8 cellular contexts compared by ENCODE assay signal in the genomic region with DNA sequence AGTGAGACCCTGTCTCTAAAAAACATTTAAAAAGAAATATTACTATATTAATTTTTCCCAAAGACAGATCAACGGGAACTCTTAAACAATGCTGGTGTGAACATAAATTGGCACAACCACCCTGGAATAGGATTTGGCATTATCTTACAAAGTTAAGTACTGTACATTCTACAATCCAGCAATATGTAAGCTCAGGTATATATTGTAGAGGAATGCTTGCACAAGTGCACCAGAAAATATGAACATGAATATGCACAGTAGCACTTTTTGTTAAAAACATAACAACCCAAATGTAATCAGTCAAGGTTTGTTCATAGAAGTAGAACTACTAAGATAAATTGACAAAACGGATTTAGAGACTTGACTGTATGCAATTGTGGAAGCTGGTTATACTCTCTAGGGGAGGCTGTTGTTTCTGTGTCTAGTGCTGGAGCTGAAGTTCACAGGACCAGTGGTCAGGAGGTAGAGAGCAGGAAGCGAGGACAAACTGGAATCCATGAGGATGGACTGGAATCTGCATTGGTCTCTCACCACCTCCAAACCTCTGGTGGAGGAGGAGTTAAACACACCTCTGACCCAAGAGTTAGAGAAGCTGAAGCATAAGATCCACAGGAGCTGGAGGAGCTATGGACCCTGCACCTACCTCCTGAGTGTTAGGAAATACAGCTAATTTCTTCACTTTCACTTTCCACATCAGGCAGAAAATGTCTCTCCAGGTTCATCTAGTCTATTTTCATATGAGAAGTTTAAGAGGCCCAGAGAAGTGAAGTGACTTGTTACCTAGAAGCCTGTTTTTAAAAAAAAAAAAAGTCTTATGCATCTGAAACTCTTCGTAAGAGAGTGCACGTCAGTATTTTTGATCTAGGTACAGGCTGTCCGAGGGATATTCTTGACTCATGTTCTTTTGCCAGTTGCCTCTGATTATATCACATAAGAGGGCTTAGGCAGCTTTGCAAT. TPM values are rescaled to one million over a fixed set of nuclear protein-coding genes. Genes with fewer than 3 reads are reported as not detected.
DNase-seq lines count a peak whose midpoint lies in the region; ATAC-seq, FAIRE-seq and TF ChIP-seq lines count a peak whose summit lies in the region.

No MANE protein-coding gene starts in this region.

- H3K27me3 ChIP-seq in Karpas-422 (ENCODE audit: low read length) (no peaks in the 10 kb centered on the region), duodenal mucosa (ENCODE audit: control insufficient read depth in 1 of 2, insufficient read depth in 2 of 2, low read length in 2 of 2) (no peaks in the 10 kb centered on the region), pancreas (no peaks in the 10 kb centered on the region)

- FAIRE-seq in GM19239 (lab: Jason Lieb, UNC), result peak; percentile 98
- FAIRE-seq in pancreas (lab: Jason Lieb, UNC), result no peak

- 37 to 41% methylated on average over 6 of the region's 6 CpGs for WGBS in pancreas, 2 donors

- peak overlapping the region; percentile 59 for H3K9ac ChIP-seq in Karpas-422 (ENCODE audit: low read length)
- H3K9ac ChIP-seq in duodenal mucosa (ENCODE audit: low read depth in 1 of 2, low read length in 2 of 2), result peak overlapping the region; percentile 22 to 65

- H3K27ac ChIP-seq in Karpas-422 (ENCODE audit: low read length), result peak overlapping the region; percentile 60
- no peak overlapping the region for H3K27ac ChIP-seq in duodenal mucosa (ENCODE audit: low read depth, low read length)
- H3K27ac ChIP-seq in pancreas, result peak overlapping the region in 1 of 4 donors; percentile 31

- no peaks in the 10 kb centered on the region for H3K9me2 ChIP-seq in Karpas-422 (replicated peaks; ENCODE audit: insufficient read depth, low read length)

- H4K20me1 ChIP-seq in Karpas-422 (ENCODE audit: insufficient read depth, low read depth, low read length), result no peaks in the 10 kb centered on the region

- peak overlapping the region; percentile 50 for H3K4me3 ChIP-seq in Karpas-422 (ENCODE audit: low read length)
- peak overlapping the region; percentile 70 to 80 for H3K4me3 ChIP-seq in duodenal mucosa (ENCODE audit: low read depth in 1 of 2, low read length in 2 of 2)
- H3K4me3 ChIP-seq in pancreas, result peak overlapping the region in 2 of 4 donors; percentile 19 to 34

- no peak for TF ChIP-seq CTCF in pancreas (IDR thresholded peaks at IDR 0.05)

- H2AFZ ChIP-seq in Karpas-422 (ENCODE audit: low read length), result no peak overlapping the region

- H3K9me3 ChIP-seq in Karpas-422 (ENCODE audit: low read length) (no peaks in the 10 kb centered on the region), duodenal mucosa (ENCODE audit: control insufficient read depth in 1 of 2, low read length in 2 of 2) (no peaks in the 10 kb centered on the region), pancreas (no peaks in the 10 kb centered on the region)

- peaks cover 94% of the 10 kb centered on the region for H3K79me2 ChIP-seq in Karpas-422 (ENCODE audit: low read length)

- intact Hi-C loops in pancreas (cut with DNase I), result no loop called here

- peaks cover 47% of the 10 kb centered on the region for H3K4me1 ChIP-seq in Karpas-422 (ENCODE audit: low read length)
- H3K4me1 ChIP-seq in duodenal mucosa (ENCODE audit: control insufficient read depth in 1 of 2, insufficient read depth in 2 of 2, low read length in 2 of 2), result peaks cover 0 to 6% of the 10 kb centered on the region in 2 donors
- H3K4me1 ChIP-seq in pancreas, result no peaks in the 10 kb centered on the region

- in situ Hi-C loops in ACHN (cut with HindIII; ENCODE audit: low pct_ligation_motif_present, low pct_unique_long_range_greater_than_20kb, low sequenced_read_pairs), result no loop called here

- peak overlapping the region; percentile 66 for H3K4me2 ChIP-seq in Karpas-422 (ENCODE audit: low read depth, low read length, poor library complexity, severe bottlenecking)

- ATAC-seq in pancreas (peak; percentile 61 to 92 (median 82)), HG03521 (IDR thresholded peaks at IDR 0.05; ENCODE audit: unreplicated experiment) (no peak), HG02840 (IDR thresholded peaks at IDR 0.05; ENCODE audit: low FRiP score, unreplicated experiment) (no peak)

- DNase-seq in ACHN, result peak; percentile 48
- no peak for DNase-seq in GM19239 (ENCODE audit: insufficient read length, low spot score)
- no peak for DNase-seq in Karpas-422
- DNase-seq in pancreas, result no peak
- DNase-seq in activated gamma-delta T cell (lab: John Stamatoyannopoulos, UW), result no peak

- H3K36me3 ChIP-seq in Karpas-422 (ENCODE audit: insufficient read depth, low read length) (peaks cover 36% of the 10 kb centered on the region), duodenal mucosa (ENCODE audit: control insufficient read depth in 1 of 2, insufficient read depth in 2 of 2, low read length in 2 of 2) (no peaks in the 10 kb centered on the region), pancreas (no peaks in the 10 kb centered on the region)

RNA-seq across cellular contexts. Expression of a gene that starts 20.3 kb away (rescaled TPM):
- 85.4 and 86.8 TPM in 2 replicates for total RNA-seq in Karpas-422 (2014; rRNA removed; shearing (Covaris generic); ENCODE audit: low replicate concordance)
- total RNA-seq in pancreas, result 10 to 100 TPM in 1 of 6 donors, 1 to 10 TPM in 5; 7.0 to 11.8 (median 9.4) TPM
- polyA plus RNA-seq in pancreas, result 1 to 10 TPM; 2.9 to 4.2 TPM

Comparison
In these comparisons a context has a peak if more than half of its experiments do, and no peak if none do; other contexts are left out.
1. ATAC-seq: peak in pancreas (4 of 4); none in HG03521 (single experiment) and HG02840 (single experiment).